ENCODE assay signal across 9 cellular contexts in genomic region chr1:27382950-27383627, GRCh38. TPM values are rescaled to one million over a fixed set of nuclear protein-coding genes. Genes with fewer than 3 reads are reported as not detected.
A peak's percentile ranks its signal among the peaks of the same experiment; 100 is the strongest.
DNase-seq lines count a peak whose midpoint lies in the region; ATAC-seq lines count a peak whose summit lies in the region.
"Had no signal": no experiment of that assay in that cellular context is flagged by ENCODE, and none has a peak within 500 bp of the region (broad histone marks: within the 10 kb centered on the region; RNA-seq: fewer than 3 reads in every experiment).

Gene CD164L2 (minus strand): TSS chr1:27383333. CDS start chr1:27383239, 94 bp downstream.

- intact Hi-C loops in activated CD4-positive, alpha-beta memory T cell treated with anti-CD3 and anti-CD28 coated beads for 36 hours (cut with micrococcal nuclease) = no loop called here
- intact Hi-C loops in cardiac septum (cut with DNase I) = no loop called here

- DNase-seq in NCI-H2029 treated with DMSO at 0.1 percent for 48 hours (lab: John Stamatoyannopoulos, UW) = peak; percentile 32
- peak; percentile 62 for DNase-seq in activated CD4-positive, alpha-beta memory T cell treated with anti-CD3 and anti-CD28 coated beads for 36 hours
- no peak for DNase-seq in iPS DF 6.9 (ENCODE audit: low read depth, low spot score)
- peak; percentile 53 for DNase-seq in stimulated activated CD4-positive, alpha-beta T cell treated with anti-CD3 and anti-CD28 coated beads, Interleukin-4, amount 100 ng/mL, for 24 hours
- no peak for DNase-seq in cardiac septum (ENCODE audit: low spot score)
- DNase-seq in NCI-H524 treated with DMSO at 0.1 percent for 48 hours (lab: John Stamatoyannopoulos, UW) = no peak
- DNase-seq: MM.1S had no signal

- peaks cover 3% of the 10 kb centered on the region; the same call in 1 of the 2 replicates for H3K4me1 ChIP-seq in iPS DF 6.9 (ENCODE audit: control insufficient read depth, insufficient read depth, low read length)

- H3K36me3 Mint-ChIP-seq in activated CD4-positive, alpha-beta memory T cell treated with anti-CD3 and anti-CD28 coated beads for 36 hours = no peaks in the 10 kb centered on the region

- H3K4me1 Mint-ChIP-seq in activated CD4-positive, alpha-beta memory T cell treated with anti-CD3 and anti-CD28 coated beads for 36 hours (ENCODE audit: low read depth) = no peaks in the 10 kb centered on the region

- no peaks in the 10 kb centered on the region for H3K27me3 ChIP-seq in iPS DF 6.9 (ENCODE audit: control insufficient read depth, insufficient read depth, low read length)

- CTCF ChIA-PET in activated CD4-positive, alpha-beta memory T cell treated with anti-CD3 and anti-CD28 coated beads for 36 hours (lab: Charles Lee) = interaction anchor here (1.2 to 7.6 kb wide), 6 partner anchors 12 to 83 kb away, joined by 3 to 173 read pairs (median 6); partner anchors contain the start of gene MAP3K6

- H3K9me3 ChIP-seq in iPS DF 6.9 (ENCODE audit: control insufficient read depth, insufficient read depth, low read length) = no peaks in the 10 kb centered on the region

- H3K27ac Mint-ChIP-seq in activated CD4-positive, alpha-beta memory T cell treated with anti-CD3 and anti-CD28 coated beads for 36 hours = no peak within 1 kb of the TSS

- no peak for ATAC-seq in GM18519 (IDR thresholded peaks at IDR 0.05; ENCODE audit: low FRiP score, unreplicated experiment)

- H3K9me3 Mint-ChIP-seq in activated CD4-positive, alpha-beta memory T cell treated with anti-CD3 and anti-CD28 coated beads for 36 hours = no peaks in the 10 kb centered on the region

- H3K27ac ChIP-seq in iPS DF 6.9 (ENCODE audit: low read length) = no peak within 1 kb of the TSS

- H3K36me3 ChIP-seq in iPS DF 6.9 (ENCODE audit: control insufficient read depth, insufficient read depth, low read length) = no peaks in the 10 kb centered on the region

- POLR2A ChIA-PET in activated CD4-positive, alpha-beta memory T cell treated with anti-CD3 and anti-CD28 coated beads for 36 hours (lab: Charles Lee) = no interaction called here

- no CpG with 5 or more reads among the region's 43 CpGs for whole genome bisulfite sequencing in iPS DF 6.9 (ENCODE audit: insufficient coverage, insufficient read length)

- no peak within 1 kb of the TSS for H3K4me3 Mint-ChIP-seq in activated CD4-positive, alpha-beta memory T cell treated with anti-CD3 and anti-CD28 coated beads for 36 hours

- peak within 1 kb of the TSS; percentile 39; the same call in 1 of the 2 replicates for H3K4me3 ChIP-seq in iPS DF 6.9 (ENCODE audit: low read length)

- H3K27me3 Mint-ChIP-seq in activated CD4-positive, alpha-beta memory T cell treated with anti-CD3 and anti-CD28 coated beads for 36 hours = no peaks in the 10 kb centered on the region

RNA-seq across cellular contexts. Expression of gene CD164L2, which starts in this region (rescaled TPM):
- not detected for total RNA-seq in activated CD4-positive, alpha-beta memory T cell treated with anti-CD3 and anti-CD28 coated beads for 36 hours
- total RNA-seq in cardiac septum = not detected
- total RNA-seq: liver had no signal

Comparison
In these comparisons a context has a peak if more than half of its experiments do, and no peak if none do; other contexts are left out.
1. Peak in DNase-seq in activated CD4-positive, alpha-beta memory T cell treated with anti-CD3 and anti-CD28 coated beads for 36 hours; RNA of the gene not detected or under 1 TPM.
2. DNase-seq: peak in NCI-H2029 treated with DMSO at 0.1 percent for 48 hours (single experiment) and stimulated activated CD4-positive, alpha-beta T cell treated with anti-CD3 and anti-CD28 coated beads, Interleukin-4, amount 100 ng/mL, for 24 hours (single experiment); none in iPS DF 6.9 (single experiment), cardiac septum (single experiment) and NCI-H524 treated with DMSO at 0.1 percent for 48 hours (single experiment).